In genomic region chr18:80119111-80119510, GRCh38 we compare ENCODE assay signal across 14 cellular contexts.
"Had no signal": no experiment of that assay in that cellular context is flagged by ENCODE, and none has a peak within 500 bp of the region (broad histone marks: within the 10 kb centered on the region; RNA-seq: fewer than 3 reads in every experiment).

No MANE protein-coding gene starts in this region.

- H3K4me3 Mint-ChIP-seq: activated CD4-positive, alpha-beta T cell treated with anti-CD3 and anti-CD28 coated beads, Interleukin-2, amount 10 ng/mL, durations not matched to agents 7 days and 5 days; activated naive CD4-positive, alpha-beta T cell treated with anti-CD3 and anti-CD28 coated beads, Interleukin-2, amount 50 U/mL, for 24 hours; nephron; stimulated activated naive CD8-positive, alpha-beta T cell treated with anti-CD3 and anti-CD28 coated beads, Interleukin-15, amount 100 ng/mL, for 72 hours had no signal

- ATAC-seq: left lobe of liver; stimulated activated naive CD8-positive, alpha-beta T cell treated with anti-CD3 and anti-CD28 coated beads, Interleukin-15, amount 100 ng/mL, for 72 hours had no signal

- H3K9me3 ChIP-seq: esophagus squamous epithelium, ovary, thoracic aorta had no signal

- H3K4me3 ChIP-seq: esophagus squamous epithelium, ovary, thoracic aorta had no signal

- H3K27ac ChIP-seq: esophagus squamous epithelium, ovary, thoracic aorta had no signal

- H3K27me3 ChIP-seq: esophagus squamous epithelium, ovary had no signal

- H3K9me3 Mint-ChIP-seq: activated CD4-positive, alpha-beta T cell treated with anti-CD3 and anti-CD28 coated beads, Interleukin-2, amount 10 ng/mL, durations not matched to agents 7 days and 5 days; activated naive CD4-positive, alpha-beta T cell treated with anti-CD3 and anti-CD28 coated beads, Interleukin-2, amount 50 U/mL, for 24 hours; nephron; stimulated activated naive CD8-positive, alpha-beta T cell treated with anti-CD3 and anti-CD28 coated beads, Interleukin-15, amount 100 ng/mL, for 72 hours had no signal

- DNase-seq: activated CD4-positive, alpha-beta T cell treated with anti-CD3 and anti-CD28 coated beads, Interleukin-2, amount 10 ng/mL, durations not matched to agents 7 days and 5 days; activated T-cell treated with anti-CD3 and anti-CD28 coated beads, Interleukin-2, amount 50 U/mL, for 1 hour; amniotic stem cell; esophagus squamous epithelium; foreskin fibroblast; mammary epithelial cell; ovary; stimulated activated CD4-positive, alpha-beta T cell treated with anti-CD3 and anti-CD28 coated beads, Interleukin-15, amount 100 ng/mL, for 24 hours; stimulated activated CD4-positive, alpha-beta T cell treated with anti-CD3 and anti-CD28 coated beads, Interleukin-4, amount 100 ng/mL, for 24 hours; stimulated activated naive CD8-positive, alpha-beta T cell treated with anti-CD3 and anti-CD28 coated beads, Interleukin-15, amount 100 ng/mL, for 72 hours had no signal

- H3K27ac Mint-ChIP-seq: activated CD4-positive, alpha-beta T cell treated with anti-CD3 and anti-CD28 coated beads, Interleukin-2, amount 10 ng/mL, durations not matched to agents 7 days and 5 days; activated naive CD4-positive, alpha-beta T cell treated with anti-CD3 and anti-CD28 coated beads, Interleukin-2, amount 50 U/mL, for 24 hours; nephron; stimulated activated naive CD8-positive, alpha-beta T cell treated with anti-CD3 and anti-CD28 coated beads, Interleukin-15, amount 100 ng/mL, for 72 hours had no signal

- H3K27me3 Mint-ChIP-seq: activated CD4-positive, alpha-beta T cell treated with anti-CD3 and anti-CD28 coated beads, Interleukin-2, amount 10 ng/mL, durations not matched to agents 7 days and 5 days; activated naive CD4-positive, alpha-beta T cell treated with anti-CD3 and anti-CD28 coated beads, Interleukin-2, amount 50 U/mL, for 24 hours; stimulated activated naive CD8-positive, alpha-beta T cell treated with anti-CD3 and anti-CD28 coated beads, Interleukin-15, amount 100 ng/mL, for 72 hours had no signal

- H3K36me3 ChIP-seq: ovary had no signal
